In the genomic region with DNA sequence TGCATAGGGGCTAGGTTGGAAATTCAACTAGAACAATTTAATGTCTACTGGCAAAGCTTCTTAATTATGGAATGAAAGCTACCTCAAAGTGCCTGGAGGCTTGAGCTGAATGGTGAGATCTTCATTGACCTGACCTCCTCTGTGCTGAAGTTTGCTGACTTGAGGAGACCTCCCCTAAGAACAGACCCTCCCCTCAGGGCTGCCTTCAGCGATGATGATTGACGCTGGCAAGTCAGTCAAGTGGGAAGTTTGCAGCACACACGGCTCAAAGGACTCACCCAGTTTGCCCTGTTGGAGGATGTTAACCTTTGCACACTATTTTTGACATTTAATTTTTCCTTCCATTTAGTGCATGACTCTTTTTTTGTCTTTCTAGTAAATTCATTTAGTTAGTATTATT, we compare ENCODE assay signal across 2 cellular contexts.
A peak's percentile ranks its signal among the peaks of the same experiment; 100 is the strongest.
TF ChIP-seq lines count a peak whose summit lies in the region.

No MANE protein-coding gene starts in this region.

TF ChIP-seq in HepG2, 621 proteins besides CTCF, POLR2A, EP300 and RAD21:
- TF ChIP-seq, protein P1, sequence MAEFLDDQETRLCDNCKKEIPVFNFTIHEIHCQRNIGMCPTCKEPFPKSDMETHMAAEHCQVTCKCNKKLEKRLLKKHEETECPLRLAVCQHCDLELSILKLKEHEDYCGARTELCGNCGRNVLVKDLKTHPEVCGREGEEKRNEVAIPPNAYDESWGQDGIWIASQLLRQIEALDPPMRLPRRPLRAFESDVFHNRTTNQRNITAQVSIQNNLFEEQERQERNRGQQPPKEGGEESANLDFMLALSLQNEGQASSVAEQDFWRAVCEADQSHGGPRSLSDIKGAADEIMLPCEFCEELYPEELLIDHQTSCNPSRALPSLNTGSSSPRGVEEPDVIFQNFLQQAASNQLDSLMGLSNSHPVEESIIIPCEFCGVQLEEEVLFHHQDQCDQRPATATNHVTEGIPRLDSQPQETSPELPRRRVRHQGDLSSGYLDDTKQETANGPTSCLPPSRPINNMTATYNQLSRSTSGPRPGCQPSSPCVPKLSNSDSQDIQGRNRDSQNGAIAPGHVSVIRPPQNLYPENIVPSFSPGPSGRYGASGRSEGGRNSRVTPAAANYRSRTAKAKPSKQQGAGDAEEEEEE (CRISPR knock-in tag; IDR thresholded peaks at IDR 0.05; ENCODE audit: borderline replicate concordance) = 0 out of 2 replicates have a peak, but pooled peaks have one; percentile 46
- TF ChIP-seq SALL1 (CRISPR knock-in tag; IDR thresholded peaks at IDR 0.05) (peak; percentile 13; the same call in 1 of the 2 replicates), PPARG (CRISPR knock-in tag; conservative IDR thresholded peaks at IDR 0.05) (peak; percentile 60; the same call in 1 of the 2 replicates), SMYD3 (CRISPR knock-in tag; IDR thresholded peaks at IDR 0.05) (0 out of 2 replicates have a peak, but pooled peaks have one; percentile 0), ZBTB38 (CRISPR knock-in tag; IDR thresholded peaks at IDR 0.05) (peak; percentile 94), ZNF432 (CRISPR knock-in tag; IDR thresholded peaks at IDR 0.05; ENCODE audit: borderline replicate concordance) (no peak), SRSF9 (IDR thresholded peaks at IDR 0.05; ENCODE audit: borderline replicate concordance, insufficient read depth, low read depth, low read length, poor library complexity, severe bottlenecking) (no peak), NFIB (CRISPR knock-in tag; IDR thresholded peaks at IDR 0.05; ENCODE audit: borderline replicate concordance) (no peak)
- TF ChIP-seq, protein P2, sequence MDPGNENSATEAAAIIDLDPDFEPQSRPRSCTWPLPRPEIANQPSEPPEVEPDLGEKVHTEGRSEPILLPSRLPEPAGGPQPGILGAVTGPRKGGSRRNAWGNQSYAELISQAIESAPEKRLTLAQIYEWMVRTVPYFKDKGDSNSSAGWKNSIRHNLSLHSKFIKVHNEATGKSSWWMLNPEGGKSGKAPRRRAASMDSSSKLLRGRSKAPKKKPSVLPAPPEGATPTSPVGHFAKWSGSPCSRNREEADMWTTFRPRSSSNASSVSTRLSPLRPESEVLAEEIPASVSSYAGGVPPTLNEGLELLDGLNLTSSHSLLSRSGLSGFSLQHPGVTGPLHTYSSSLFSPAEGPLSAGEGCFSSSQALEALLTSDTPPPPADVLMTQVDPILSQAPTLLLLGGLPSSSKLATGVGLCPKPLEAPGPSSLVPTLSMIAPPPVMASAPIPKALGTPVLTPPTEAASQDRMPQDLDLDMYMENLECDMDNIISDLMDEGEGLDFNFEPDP (CRISPR knock-in tag; conservative IDR thresholded peaks at IDR 0.05) = 0 out of 2 replicates have a peak, but pooled peaks have one; percentile 11

TF ChIP-seq in K562, 482 proteins besides CTCF, POLR2A, EP300 and RAD21:
- TF ChIP-seq, protein P3, sequence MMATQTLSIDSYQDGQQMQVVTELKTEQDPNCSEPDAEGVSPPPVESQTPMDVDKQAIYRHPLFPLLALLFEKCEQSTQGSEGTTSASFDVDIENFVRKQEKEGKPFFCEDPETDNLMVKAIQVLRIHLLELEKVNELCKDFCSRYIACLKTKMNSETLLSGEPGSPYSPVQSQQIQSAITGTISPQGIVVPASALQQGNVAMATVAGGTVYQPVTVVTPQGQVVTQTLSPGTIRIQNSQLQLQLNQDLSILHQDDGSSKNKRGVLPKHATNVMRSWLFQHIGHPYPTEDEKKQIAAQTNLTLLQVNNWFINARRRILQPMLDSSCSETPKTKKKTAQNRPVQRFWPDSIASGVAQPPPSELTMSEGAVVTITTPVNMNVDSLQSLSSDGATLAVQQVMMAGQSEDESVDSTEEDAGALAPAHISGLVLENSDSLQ (IDR thresholded peaks at IDR 0.05) = peak; percentile 17; the same call in 1 of the 2 replicates
- no peak for TF ChIP-seq ZNF717 (CRISPR knock-in tag; IDR thresholded peaks at IDR 0.05)
